In genomic region chr16:30893082-30893743, GRCh38 we compare ENCODE assay signal across 8 cellular contexts. TPM values are rescaled to one million over a fixed set of nuclear protein-coding genes. Genes with fewer than 3 reads are reported as not detected.
A peak's percentile ranks its signal among the peaks of the same experiment; 100 is the strongest.
DNase-seq lines count a peak whose midpoint lies in the region; ATAC-seq and TF ChIP-seq lines count a peak whose summit lies in the region.

No MANE protein-coding gene starts in this region.

- peak overlapping the region; percentile 77 to 93 for H3K27ac Mint-ChIP-seq in natural killer cell

- no peaks in the 10 kb centered on the region for H3K9me3 ChIP-seq in OCI-LY3 (ENCODE audit: insufficient read depth, low read length)

- intact Hi-C loops in dorsolateral prefrontal cortex (cut with DNase I), result loop anchor here in 1 of 2 donors (10.0 kb wide), 1 partner anchor 198 kb away; the partner anchor contains the start of gene SRCAP
- intact Hi-C loops in natural killer cell (cut with micrococcal nuclease), result no loop called here

- peaks cover 24% of the 10 kb centered on the region for H3K4me1 ChIP-seq in OCI-LY3 (ENCODE audit: low read length)

- H3K4me2 ChIP-seq in OCI-LY3 (ENCODE audit: low read length), result peak overlapping the region; percentile 98

- peak overlapping the region; percentile 89 for H3K4me3 Mint-ChIP-seq in natural killer cell

- no peaks in the 10 kb centered on the region for H4K20me1 ChIP-seq in OCI-LY3 (ENCODE audit: insufficient read depth, low read length)

- peak overlapping the region; percentile 83 for H3K9ac ChIP-seq in OCI-LY3 (ENCODE audit: low read length)

- no peaks in the 10 kb centered on the region for H3K36me3 Mint-ChIP-seq in natural killer cell

- DNase-seq in AG09309 (ENCODE audit: low read depth) (no peak), dorsolateral prefrontal cortex (no peak), natural killer cell (no peak), occipital lobe (lab: John Stamatoyannopoulos, UW) (no peak), midbrain (lab: John Stamatoyannopoulos, UW) (no peak), DMS 273 treated with DMSO at 0.1 percent for 48 hours (lab: John Stamatoyannopoulos, UW) (no peak)

- H3K27me3 ChIP-seq in OCI-LY3 (ENCODE audit: low read depth, low read length), result no peaks in the 10 kb centered on the region
- H3K27me3 ChIP-seq in dorsolateral prefrontal cortex, result no peaks in the 10 kb centered on the region

- no peaks in the 10 kb centered on the region for H3K79me2 ChIP-seq in OCI-LY3 (ENCODE audit: low read length)

- TF ChIP-seq CTCF in AG09309 (IDR thresholded peaks at IDR 0.05; ENCODE audit: control insufficient read depth, insufficient read depth, low read depth, low read length, missing control alignments), result no peak
- TF ChIP-seq CTCF in OCI-LY3 (IDR thresholded peaks at IDR 0.05; ENCODE audit: low read depth, low read length), result no peak
- TF ChIP-seq CTCF in dorsolateral prefrontal cortex (IDR thresholded peaks at IDR 0.05 in 54 of 56, conservative IDR thresholded peaks at IDR 0.05 in 2 of 56; ENCODE audit: low read depth in 1 of 56, partially characterized antibody in 56 of 56), result no peak
- TF ChIP-seq CTCF in natural killer cell (IDR thresholded peaks at IDR 0.05), result no peak

- no peaks in the 10 kb centered on the region for H3K9me3 Mint-ChIP-seq in natural killer cell

- H3K27ac ChIP-seq in OCI-LY3 (ENCODE audit: low read length), result 0 out of 2 replicates have a peak overlapping the region, but pooled peaks have one; percentile 9
- H3K27ac ChIP-seq in dorsolateral prefrontal cortex, result peak overlapping the region; percentile 26 to 97 (median 91)

- H3K27me3 Mint-ChIP-seq in natural killer cell (ENCODE audit: low read depth in 2 of 2), result no peaks in the 10 kb centered on the region

- peaks cover 7% of the 10 kb centered on the region for H3K36me3 ChIP-seq in OCI-LY3 (replicated peaks; ENCODE audit: low read depth, low read length)

- peak overlapping the region; percentile 95 for H3K4me3 ChIP-seq in AG09309 (ENCODE audit: control insufficient read depth, low read depth, low read length)
- H3K4me3 ChIP-seq in OCI-LY3 (ENCODE audit: low read length), result peak overlapping the region; percentile 91
- peak overlapping the region; percentile 55 to 93 (median 80) for H3K4me3 ChIP-seq in dorsolateral prefrontal cortex

- ATAC-seq in GM19452 (IDR thresholded peaks at IDR 0.05; ENCODE audit: unreplicated experiment), result peak; percentile 11
- peak in 1 of 3 donors; percentile 3 for ATAC-seq in natural killer cell

- peaks cover 28 to 55% of the 10 kb centered on the region in 2 donors for H3K4me1 Mint-ChIP-seq in natural killer cell

- H2AFZ ChIP-seq in OCI-LY3 (ENCODE audit: low read depth, low read length), result peak overlapping the region; percentile 24; the same call in 1 of the 2 replicates

RNA-seq across cellular contexts. Expression of gene BCL7C, which starts 0.7 kb away (rescaled TPM):
- total RNA-seq in dorsolateral prefrontal cortex (10 to 100 TPM in 118 of 120 experiments, 1 to 10 TPM in 2; 8.8 to 28.1 (median 15.6) TPM), natural killer cell (10 to 100 TPM; 25.1 to 28.5 (median 27.4) TPM), occipital lobe (29.6 TPM)

RNA-seq across cellular contexts. Expression of gene CTF1, which starts 3.2 kb away (rescaled TPM):
- total RNA-seq in dorsolateral prefrontal cortex, result 1 to 10 TPM in 119 of 120 experiments, under 1 TPM in 1; 0.90 to 9.9 (median 3.1) TPM
- under 1 TPM; 0.45 to 0.60 (median 0.47) TPM for total RNA-seq in natural killer cell
- not detected for total RNA-seq in occipital lobe

RNA-seq across cellular contexts. Expression of gene FBXL19, which starts 30.2 kb away (rescaled TPM):
- total RNA-seq in dorsolateral prefrontal cortex, result 10 to 100 TPM; 23.5 to 84.8 (median 52.1) TPM
- 10 to 100 TPM; 10.1 to 13.3 (median 12.4) TPM for total RNA-seq in natural killer cell
- 56.1 TPM for total RNA-seq in occipital lobe

RNA-seq across cellular contexts. Expression of gene ORAI3, which starts 55.7 kb away (rescaled TPM):
- total RNA-seq in dorsolateral prefrontal cortex (10 to 100 TPM in 42 of 120 experiments, 1 to 10 TPM in 78; 4.7 to 19.1 (median 9.1) TPM), natural killer cell (10 to 100 TPM; 10.8 to 19.8 (median 12.8) TPM), occipital lobe (5.5 TPM)
